18 cellular contexts compared by ENCODE assay signal in genomic region chr16:77588389-77588788, GRCh38.
DNase-seq lines count a peak whose midpoint lies in the region; TF ChIP-seq lines count a peak whose summit lies in the region.
"Had no signal": no experiment of that assay in that cellular context is flagged by ENCODE, and none has a peak within 500 bp of the region (broad histone marks: within the 10 kb centered on the region; RNA-seq: fewer than 3 reads in every experiment).

No MANE protein-coding gene starts in this region.

- CTCF ChIA-PET in HEK293 (lab: Yijun Ruan, JAX) = interaction anchor here (0.5 to 8.3 kb wide), 3 partner anchors 10 to 354 kb away, joined by 3 to 247 read pairs (median 3); no protein-coding TSS in a partner anchor

- POLR2A ChIA-PET in HEK293 (lab: Yijun Ruan, JAX) = interaction anchor here (0.6 kb wide), 1 partner anchor 352 kb away, joined by 3 read pairs; no protein-coding TSS in a partner anchor

- H3K9me3 Mint-ChIP-seq in nephron progenitor cell (no peaks in the 10 kb centered on the region), chondrocyte (ENCODE audit: low read depth) (no peaks in the 10 kb centered on the region), endodermal cell (no peaks in the 10 kb centered on the region)
- H3K9me3 Mint-ChIP-seq: CD4-positive, alpha-beta T cell; CD8-positive, alpha-beta T cell had no signal

- H3K36me3 Mint-ChIP-seq in nephron progenitor cell (ENCODE audit: low read depth) = no peaks in the 10 kb centered on the region
- no peaks in the 10 kb centered on the region for H3K36me3 Mint-ChIP-seq in chondrocyte (ENCODE audit: low read depth)
- H3K36me3 Mint-ChIP-seq in endodermal cell (ENCODE audit: low read depth) = no peaks in the 10 kb centered on the region
- H3K36me3 Mint-ChIP-seq: CD8-positive, alpha-beta T cell had no signal

- peak; percentile 57 for DNase-seq in fibroblast of villous mesenchyme (ENCODE audit: low read depth)
- no peak for DNase-seq in nephron progenitor cell
- DNase-seq in HuH-7 (ENCODE audit: low spot score) = no peak
- no peak for DNase-seq in chondrocyte (ENCODE audit: low spot score)
- no peak for DNase-seq in endodermal cell
- DNase-seq: AML-193; Caco-2; Calu3; CD4-positive, alpha-beta T cell; CD8-positive, alpha-beta T cell; DMS79 treated with DMSO at 0.1 percent for 48 hours; GF-D8 had no signal

- H3K4me1 ChIP-seq in HEK293 (ENCODE audit: control insufficient read depth, insufficient read depth, low read length) = peaks cover 16% of the 10 kb centered on the region
- peaks cover 3% of the 10 kb centered on the region for H3K4me1 ChIP-seq in endodermal cell (ENCODE audit: control insufficient read depth, insufficient read depth, low read length)
- H3K4me1 ChIP-seq: Caco-2 had no signal

- 93 to 100% methylated on average over 2 to 3 of the region's 3 CpGs for WGBS in endodermal cell (ENCODE audit: insufficient coverage in 1 of 2, insufficient read length in 1 of 2), 2 experiments

- no peak overlapping the region for H3K9ac ChIP-seq in endodermal cell (ENCODE audit: extremely low read depth, low read length, poor library complexity, severe bottlenecking)
- H3K9ac ChIP-seq: BLaER1 treated with 17β-estradiol and CSF1 and Interleukin-3, amounts not matched to agents 10 nM and 100 nM had no signal

- H3K27me3 ChIP-seq in endodermal cell (ENCODE audit: control insufficient read depth, insufficient read depth, low read length, poor library complexity, severe bottlenecking) = no peaks in the 10 kb centered on the region

- H3K4me1 Mint-ChIP-seq in nephron progenitor cell (peaks cover 86% of the 10 kb centered on the region), chondrocyte (ENCODE audit: low read depth) (peaks cover 6% of the 10 kb centered on the region), endodermal cell (peaks cover 9% of the 10 kb centered on the region)
- H3K4me1 Mint-ChIP-seq: B cell had no signal

- no peak overlapping the region for H3K4me3 ChIP-seq in HEK293 (ENCODE audit: low read depth, low read length)
- no peak overlapping the region for H3K4me3 ChIP-seq in fibroblast of villous mesenchyme (ENCODE audit: low read depth, low read length)
- H3K4me3 ChIP-seq in endodermal cell (ENCODE audit: low read length) = no peak overlapping the region
- H3K4me3 ChIP-seq: A549; BLaER1 treated with 17β-estradiol and CSF1 and Interleukin-3, amounts not matched to agents 10 nM and 100 nM had no signal

- H3K27ac ChIP-seq in HEK293 (ENCODE audit: extremely low read depth, low read depth, low read length) = peak overlapping the region; percentile 53; the same call in 1 of the 2 replicates
- no peak overlapping the region for H3K27ac ChIP-seq in endodermal cell (ENCODE audit: low read depth, low read length)
- H3K27ac ChIP-seq: 22Rv1; A549; BLaER1 treated with 17β-estradiol and CSF1 and Interleukin-3, amounts not matched to agents 10 nM and 100 nM; C4-2B had no signal

- H3K9me3 ChIP-seq in HEK293 (ENCODE audit: control insufficient read depth, insufficient read depth, low read depth, low read length) (no peaks in the 10 kb centered on the region), endodermal cell (ENCODE audit: control insufficient read depth, low read length) (no peaks in the 10 kb centered on the region)
- H3K9me3 ChIP-seq: A549; BLaER1 treated with 17β-estradiol and CSF1 and Interleukin-3, amounts not matched to agents 10 nM and 100 nM; Caco-2 had no signal

- H3K27me3 Mint-ChIP-seq in nephron progenitor cell (ENCODE audit: low read depth, poor library complexity) (no peaks in the 10 kb centered on the region), chondrocyte (ENCODE audit: low read depth) (peaks cover 6% of the 10 kb centered on the region), endodermal cell (ENCODE audit: insufficient read depth) (no peaks in the 10 kb centered on the region)

- TF ChIP-seq CTCF in HEK293 (tag by site-specific recombination; IDR thresholded peaks at IDR 0.05) = no peak
- no peak for TF ChIP-seq CTCF in fibroblast of villous mesenchyme (IDR thresholded peaks at IDR 0.05; ENCODE audit: insufficient read depth, low read depth, low read length)
- no peak for TF ChIP-seq CTCF in nephron progenitor cell (IDR thresholded peaks at IDR 0.05)
- TF ChIP-seq CTCF in chondrocyte (IDR thresholded peaks at IDR 0.05) = no peak
- TF ChIP-seq CTCF in endodermal cell (conservative IDR thresholded peaks at IDR 0.05) = no peak

- H3K36me3 ChIP-seq in HEK293 (ENCODE audit: control insufficient read depth in 2 of 2, insufficient read depth in 1 of 2, low read length in 2 of 2) = no peaks in the 10 kb centered on the region
- no peaks in the 10 kb centered on the region for H3K36me3 ChIP-seq in endodermal cell (ENCODE audit: control insufficient read depth, insufficient read depth, low read length)
- H3K36me3 ChIP-seq: BLaER1 treated with 17β-estradiol and CSF1 and Interleukin-3, amounts not matched to agents 10 nM and 100 nM had no signal

- H3K4me3 Mint-ChIP-seq in nephron progenitor cell = no peak overlapping the region
- H3K4me3 Mint-ChIP-seq in chondrocyte (ENCODE audit: unreplicated experiment) = no peak overlapping the region
- H3K4me3 Mint-ChIP-seq in endodermal cell = no peak overlapping the region
- H3K4me3 Mint-ChIP-seq: B cell; CD4-positive, alpha-beta T cell; CD8-positive, alpha-beta T cell had no signal

- peak overlapping the region; percentile 30 for H3K27ac Mint-ChIP-seq in nephron progenitor cell
- H3K27ac Mint-ChIP-seq in chondrocyte (ENCODE audit: unreplicated experiment) = no peak overlapping the region
- no peak overlapping the region for H3K27ac Mint-ChIP-seq in endodermal cell
- H3K27ac Mint-ChIP-seq: B cell; CD4-positive, alpha-beta T cell; CD8-positive, alpha-beta T cell had no signal

TF ChIP-seq in HEK293, 187 proteins besides CTCF, POLR2A, EP300 and RAD21:
- TF ChIP-seq ZNF292 (tag by site-specific recombination; IDR thresholded peaks at IDR 0.05; ENCODE audit: borderline replicate concordance, low read depth) = no peak
- TF ChIP-seq FEZF1 (tag by site-specific recombination; IDR thresholded peaks at IDR 0.05) = peak; percentile 62; the same call in 1 of the 2 replicates
